In genomic region chr20:17844133-17844429, GRCh38 we compare ENCODE assay signal across 14 cellular contexts.
DNase-seq lines count a peak whose midpoint lies in the region; ATAC-seq and TF ChIP-seq lines count a peak whose summit lies in the region.
"Had no signal": no experiment of that assay in that cellular context is flagged by ENCODE, and none has a peak within 500 bp of the region (broad histone marks: within the 10 kb centered on the region; RNA-seq: fewer than 3 reads in every experiment).

No MANE protein-coding gene starts in this region.

- no peaks in the 10 kb centered on the region for H3K27me3 ChIP-seq in thoracic aorta (replicated peaks; ENCODE audit: insufficient read depth)
- H3K27me3 ChIP-seq: ovary, testis had no signal

- no peak overlapping the region for H3K4me3 Mint-ChIP-seq in activated CD4-positive, alpha-beta T cell treated with anti-CD3 and anti-CD28 coated beads, Interleukin-2, amount 10 ng/mL, durations not matched to agents 7 days and 5 days
- no peak overlapping the region for H3K4me3 Mint-ChIP-seq in activated CD4-positive, alpha-beta T cell treated with anti-CD3 and anti-CD28 coated beads, Interleukin-2, amount 10 ng/mL, durations not matched to agents 24 days and 14 days
- H3K4me3 Mint-ChIP-seq in T-helper 17 cell (peak overlapping the region; percentile 12), immature natural killer cell (peak overlapping the region; percentile 64 to 71 (median 69))
- H3K4me3 Mint-ChIP-seq: mesothelial cell of epicardium had no signal

- H3K27ac ChIP-seq in thoracic aorta = peak overlapping the region; percentile 46 to 83
- H3K27ac ChIP-seq: testis had no signal

- no peak for TF ChIP-seq CTCF in thoracic aorta (IDR thresholded peaks at IDR 0.05)

- no peak overlapping the region for H3K4me3 ChIP-seq in thoracic aorta
- H3K4me3 ChIP-seq: ovary, testis had no signal

- H3K36me3 ChIP-seq in thoracic aorta = no peaks in the 10 kb centered on the region
- H3K36me3 ChIP-seq: ovary had no signal

- ATAC-seq in T-helper 17 cell = no peak
- no peak for ATAC-seq in thoracic aorta (ENCODE audit: insufficient number of reproducible peaks, low FRiP score, low read depth)

- H3K36me3 Mint-ChIP-seq in activated CD4-positive, alpha-beta T cell treated with anti-CD3 and anti-CD28 coated beads, Interleukin-2, amount 10 ng/mL, durations not matched to agents 7 days and 5 days (ENCODE audit: low read depth) = peaks cover 3% of the 10 kb centered on the region
- no peaks in the 10 kb centered on the region for H3K36me3 Mint-ChIP-seq in activated CD4-positive, alpha-beta T cell treated with anti-CD3 and anti-CD28 coated beads, Interleukin-2, amount 10 ng/mL, durations not matched to agents 24 days and 14 days (ENCODE audit: low read depth)
- no peaks in the 10 kb centered on the region for H3K36me3 Mint-ChIP-seq in T-helper 17 cell (ENCODE audit: low read depth)
- H3K36me3 Mint-ChIP-seq in immature natural killer cell = no peaks in the 10 kb centered on the region
- H3K36me3 Mint-ChIP-seq: mesothelial cell of epicardium had no signal

- DNase-seq in activated CD4-positive, alpha-beta T cell treated with anti-CD3 and anti-CD28 coated beads, Interleukin-2, amount 10 ng/mL, durations not matched to agents 7 days and 5 days = no peak
- no peak for DNase-seq in activated CD4-positive, alpha-beta T cell treated with anti-CD3 and anti-CD28 coated beads, Interleukin-2, amount 10 ng/mL, durations not matched to agents 24 days and 14 days
- DNase-seq in T-helper 17 cell = no peak
- no peak for DNase-seq in immature natural killer cell
- DNase-seq in thoracic aorta (ENCODE audit: low spot score) = no peak
- DNase-seq in glomerular visceral epithelial cell (ENCODE audit: extremely low spot score) = no peak
- DNase-seq in AG08395 (ENCODE audit: low spot score) = no peak
- DNase-seq in RPMI8226 = no peak
- DNase-seq: GF-D8, NCI-H187, NCI-H69 had no signal

- H3K9me3 Mint-ChIP-seq in activated CD4-positive, alpha-beta T cell treated with anti-CD3 and anti-CD28 coated beads, Interleukin-2, amount 10 ng/mL, durations not matched to agents 7 days and 5 days = peaks cover 4% of the 10 kb centered on the region
- H3K9me3 Mint-ChIP-seq in activated CD4-positive, alpha-beta T cell treated with anti-CD3 and anti-CD28 coated beads, Interleukin-2, amount 10 ng/mL, durations not matched to agents 24 days and 14 days = peaks cover 7% of the 10 kb centered on the region
- H3K9me3 Mint-ChIP-seq in immature natural killer cell = no peaks in the 10 kb centered on the region

- CTCF ChIA-PET in activated CD4-positive, alpha-beta T cell treated with anti-CD3 and anti-CD28 coated beads, Interleukin-2, amount 10 ng/mL, durations not matched to agents 7 days and 5 days (lab: Charles Lee) = no interaction called here

- H3K27ac Mint-ChIP-seq in activated CD4-positive, alpha-beta T cell treated with anti-CD3 and anti-CD28 coated beads, Interleukin-2, amount 10 ng/mL, durations not matched to agents 7 days and 5 days = peak overlapping the region; percentile 90
- no peak overlapping the region for H3K27ac Mint-ChIP-seq in activated CD4-positive, alpha-beta T cell treated with anti-CD3 and anti-CD28 coated beads, Interleukin-2, amount 10 ng/mL, durations not matched to agents 24 days and 14 days
- H3K27ac Mint-ChIP-seq in T-helper 17 cell (peak overlapping the region; percentile 74), immature natural killer cell (peak overlapping the region; percentile 79 to 91 (median 86))

- intact Hi-C loops in activated CD4-positive, alpha-beta T cell treated with anti-CD3 and anti-CD28 coated beads, Interleukin-2, amount 10 ng/mL, durations not matched to agents 24 days and 14 days (cut with micrococcal nuclease) = no loop called here

- peaks cover 20 to 33% of the 10 kb centered on the region in 2 donors for H3K4me1 ChIP-seq in thoracic aorta (ENCODE audit: control insufficient read depth in 1 of 2, low read depth in 2 of 2)

- H3K27me3 Mint-ChIP-seq in activated CD4-positive, alpha-beta T cell treated with anti-CD3 and anti-CD28 coated beads, Interleukin-2, amount 10 ng/mL, durations not matched to agents 7 days and 5 days = no peaks in the 10 kb centered on the region
- H3K27me3 Mint-ChIP-seq in activated CD4-positive, alpha-beta T cell treated with anti-CD3 and anti-CD28 coated beads, Interleukin-2, amount 10 ng/mL, durations not matched to agents 24 days and 14 days = peaks cover 3% of the 10 kb centered on the region
- H3K27me3 Mint-ChIP-seq in T-helper 17 cell (peaks cover 10% of the 10 kb centered on the region), immature natural killer cell (ENCODE audit: low read depth in 3 of 3) (peaks cover 2 to 5% (median 5%) of the 10 kb centered on the region in 3 donors)

- H3K9me3 ChIP-seq in T-helper 17 cell (ENCODE audit: control insufficient read depth, low read length, poor library complexity, severe bottlenecking) = no peaks in the 10 kb centered on the region
- H3K9me3 ChIP-seq in thoracic aorta = no peaks in the 10 kb centered on the region
- H3K9me3 ChIP-seq: ovary, testis had no signal

- POLR2A ChIA-PET in activated CD4-positive, alpha-beta T cell treated with anti-CD3 and anti-CD28 coated beads, Interleukin-2, amount 10 ng/mL, durations not matched to agents 7 days and 5 days (lab: Charles Lee) = no interaction called here

- H3K4me1 Mint-ChIP-seq in activated CD4-positive, alpha-beta T cell treated with anti-CD3 and anti-CD28 coated beads, Interleukin-2, amount 10 ng/mL, durations not matched to agents 7 days and 5 days = peaks cover 65% of the 10 kb centered on the region
- peaks cover 32% of the 10 kb centered on the region for H3K4me1 Mint-ChIP-seq in activated CD4-positive, alpha-beta T cell treated with anti-CD3 and anti-CD28 coated beads, Interleukin-2, amount 10 ng/mL, durations not matched to agents 24 days and 14 days
- H3K4me1 Mint-ChIP-seq in T-helper 17 cell (peaks cover 50% of the 10 kb centered on the region), immature natural killer cell (peaks cover 58 to 61% of the 10 kb centered on the region in 2 donors)

Comparison
In these comparisons a context has a peak if more than half of its experiments do, and no peak if none do; other contexts are left out.
1. H3K4me3 Mint-ChIP-seq: peak in T-helper 17 cell (single experiment) and immature natural killer cell (5 of 5); none in activated CD4-positive, alpha-beta T cell treated with anti-CD3 and anti-CD28 coated beads, Interleukin-2, amount 10 ng/mL, durations not matched to agents 7 days and 5 days (single experiment) and activated CD4-positive, alpha-beta T cell treated with anti-CD3 and anti-CD28 coated beads, Interleukin-2, amount 10 ng/mL, durations not matched to agents 24 days and 14 days (single experiment).